ENCODE assay signal across 9 cellular contexts in genomic region chr15:40325188-40325587, GRCh38. TPM values are rescaled to one million over a fixed set of nuclear protein-coding genes. Genes with fewer than 3 reads are reported as not detected.
A peak's percentile ranks its signal among the peaks of the same experiment; 100 is the strongest.
DNase-seq lines count a peak whose midpoint lies in the region; ATAC-seq, FAIRE-seq and TF ChIP-seq lines count a peak whose summit lies in the region.
"Had no signal": no experiment of that assay in that cellular context is flagged by ENCODE, and none has a peak within 500 bp of the region (broad histone marks: within the 10 kb centered on the region; RNA-seq: fewer than 3 reads in every experiment).

No MANE protein-coding gene starts in this region.

- H3F3A ChIP-seq in neural cell (ENCODE audit: insufficient read depth, low read length, poor library complexity, severe bottlenecking) = no peaks in the 10 kb centered on the region

- peaks cover 5% of the 10 kb centered on the region for H3K4me1 ChIP-seq in colonic mucosa

- H3K27me3 ChIP-seq in BJ (ENCODE audit: control insufficient read depth, insufficient read depth, low read length) = no peaks in the 10 kb centered on the region
- no peaks in the 10 kb centered on the region for H3K27me3 ChIP-seq in colonic mucosa
- H3K27me3 ChIP-seq in neural cell (ENCODE audit: insufficient read depth, low read depth, low read length) = no peaks in the 10 kb centered on the region

- intact Hi-C loops in colonic mucosa (cut with DNase I) = no loop called here

- H3K4me3 ChIP-seq in BJ (ENCODE audit: low read depth, low read length) (peak overlapping the region; percentile 72), LNCaP clone FGC (ENCODE audit: low read depth, low read length) (peak overlapping the region; percentile 57), colonic mucosa (peak overlapping the region; percentile 81), neural cell (ENCODE audit: low read length) (peak overlapping the region; percentile 77)

- POLR2A ChIA-PET in BJ (lab: Charles Lee) = no interaction called here

- H3K9ac ChIP-seq in colonic mucosa (ENCODE audit: low read depth in 2 of 2, low read length in 2 of 2) (peak overlapping the region; percentile 66 to 70), neural cell (ENCODE audit: low read length) (peak overlapping the region; percentile 71)

- H3K4me2 ChIP-seq in neural cell (ENCODE audit: low read length) = peak overlapping the region; percentile 72

- H3K27ac ChIP-seq in colonic mucosa = peak overlapping the region; percentile 28
- H3K27ac ChIP-seq in neural cell (ENCODE audit: low read length) = no peak overlapping the region

- CTCF ChIA-PET in BJ (lab: Yijun Ruan, JAX) = interaction anchor here (0.6 to 6.6 kb wide), 7 partner anchors 13 to 762 kb away, joined by 3 to 108 read pairs (median 4); partner anchors contain the start of gene CCDC9B

- H2AFZ ChIP-seq in neural cell (ENCODE audit: low read depth, low read length) = no peak overlapping the region

- no peaks in the 10 kb centered on the region for H4K20me1 ChIP-seq in neural cell (ENCODE audit: insufficient read depth)

- no peak for FAIRE-seq in urothelium cell line (lab: Jason Lieb, UNC)
- FAIRE-seq: colon had no signal

- H3K36me3 ChIP-seq in BJ (ENCODE audit: control insufficient read depth, insufficient read depth, low read length) (no peaks in the 10 kb centered on the region; the same call in 1 of the 2 replicates), colonic mucosa (no peaks in the 10 kb centered on the region), neural cell (ENCODE audit: insufficient read depth, low read length) (no peaks in the 10 kb centered on the region)

- no peak for TF ChIP-seq EP300 in neural cell (conservative IDR thresholded peaks at IDR 0.05; ENCODE audit: poor library complexity, severe bottlenecking)

- DNase-seq in BJ (ENCODE audit: low read depth) = no peak
- DNase-seq in LNCaP clone FGC (ENCODE audit: low read depth) = no peak
- DNase-seq in colonic mucosa = no peak
- DNase-seq in AG08396 (ENCODE audit: low spot score) = no peak
- no peak for DNase-seq in urothelium cell line (ENCODE audit: low spot score)
- no peak for DNase-seq in HuH-7.5 (ENCODE audit: low spot score)

- H3K9me2 ChIP-seq in neural cell (ENCODE audit: insufficient read depth, low read length) = no peaks in the 10 kb centered on the region

- no peak for ATAC-seq in HG02970 (IDR thresholded peaks at IDR 0.05; ENCODE audit: low FRiP score, unreplicated experiment)

- TF ChIP-seq CTCF in BJ (IDR thresholded peaks at IDR 0.05; ENCODE audit: insufficient read depth, low read depth, low read length) (no peak), LNCaP clone FGC (IDR thresholded peaks at IDR 0.05; ENCODE audit: control insufficient read depth, extremely low read depth, insufficient read depth) (no peak), colonic mucosa (IDR thresholded peaks at IDR 0.05) (no peak), neural cell (IDR thresholded peaks at IDR 0.05; ENCODE audit: poor library complexity, severe bottlenecking) (no peak)

- TF ChIP-seq RAD21 in neural cell (conservative IDR thresholded peaks at IDR 0.05) = no peak

- H3K9me3 ChIP-seq in colonic mucosa (no peaks in the 10 kb centered on the region), neural cell (ENCODE audit: low read length) (no peaks in the 10 kb centered on the region)

- H3K79me2 ChIP-seq in neural cell (replicated peaks; ENCODE audit: insufficient read depth, low read length) = peaks cover 6% of the 10 kb centered on the region

TF ChIP-seq in neural cell, 6 proteins besides CTCF, POLR2A, EP300 and RAD21:
- TF ChIP-seq POLR2AphosphoS5 (IDR thresholded peaks at IDR 0.05) (no peak), MXI1 (conservative IDR thresholded peaks at IDR 0.05; ENCODE audit: poor library complexity, severe bottlenecking) (no peak), SMC3 (conservative IDR thresholded peaks at IDR 0.05; ENCODE audit: poor library complexity) (no peak), TAF1 (IDR thresholded peaks at IDR 0.05; ENCODE audit: low read depth) (no peak), EZH2 (IDR thresholded peaks at IDR 0.05; ENCODE audit: borderline replicate concordance, insufficient read depth, low read length, poor library complexity, severe bottlenecking) (no peak)
- TF ChIP-seq, protein P1, sequence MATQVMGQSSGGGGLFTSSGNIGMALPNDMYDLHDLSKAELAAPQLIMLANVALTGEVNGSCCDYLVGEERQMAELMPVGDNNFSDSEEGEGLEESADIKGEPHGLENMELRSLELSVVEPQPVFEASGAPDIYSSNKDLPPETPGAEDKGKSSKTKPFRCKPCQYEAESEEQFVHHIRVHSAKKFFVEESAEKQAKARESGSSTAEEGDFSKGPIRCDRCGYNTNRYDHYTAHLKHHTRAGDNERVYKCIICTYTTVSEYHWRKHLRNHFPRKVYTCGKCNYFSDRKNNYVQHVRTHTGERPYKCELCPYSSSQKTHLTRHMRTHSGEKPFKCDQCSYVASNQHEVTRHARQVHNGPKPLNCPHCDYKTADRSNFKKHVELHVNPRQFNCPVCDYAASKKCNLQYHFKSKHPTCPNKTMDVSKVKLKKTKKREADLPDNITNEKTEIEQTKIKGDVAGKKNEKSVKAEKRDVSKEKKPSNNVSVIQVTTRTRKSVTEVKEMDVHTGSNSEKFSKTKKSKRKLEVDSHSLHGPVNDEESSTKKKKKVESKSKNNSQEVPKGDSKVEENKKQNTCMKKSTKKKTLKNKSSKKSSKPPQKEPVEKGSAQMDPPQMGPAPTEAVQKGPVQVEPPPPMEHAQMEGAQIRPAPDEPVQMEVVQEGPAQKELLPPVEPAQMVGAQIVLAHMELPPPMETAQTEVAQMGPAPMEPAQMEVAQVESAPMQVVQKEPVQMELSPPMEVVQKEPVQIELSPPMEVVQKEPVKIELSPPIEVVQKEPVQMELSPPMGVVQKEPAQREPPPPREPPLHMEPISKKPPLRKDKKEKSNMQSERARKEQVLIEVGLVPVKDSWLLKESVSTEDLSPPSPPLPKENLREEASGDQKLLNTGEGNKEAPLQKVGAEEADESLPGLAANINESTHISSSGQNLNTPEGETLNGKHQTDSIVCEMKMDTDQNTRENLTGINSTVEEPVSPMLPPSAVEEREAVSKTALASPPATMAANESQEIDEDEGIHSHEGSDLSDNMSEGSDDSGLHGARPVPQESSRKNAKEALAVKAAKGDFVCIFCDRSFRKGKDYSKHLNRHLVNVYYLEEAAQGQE (IDR thresholded peaks at IDR 0.05; ENCODE audit: borderline replicate concordance) = no peak

RNA-seq across cellular contexts. Expression of gene INAFM2, which starts 1.7 kb away (rescaled TPM):
- polyA plus RNA-seq in BJ (2011; rRNA removed) (7.3 and 12.8 TPM in 2 replicates), neural cell (14.8 and 15.7 TPM in 2 replicates)
- polyA minus RNA-seq in BJ (2011; rRNA and poly(A)+ RNA removed) = 3.8 and 6.3 TPM in 2 replicates
- total RNA-seq in colonic mucosa = 10 to 100 TPM; 10.8 to 28.6 TPM
- polyA minus RNA-seq in neural cell = 20.4 and 20.7 TPM in 2 replicates

RNA-seq across cellular contexts. Expression of gene CCDC9B, which starts 15.6 kb away (rescaled TPM):
- polyA plus RNA-seq in BJ (2011; rRNA removed) = 5.0 and 6.0 TPM in 2 replicates
- polyA minus RNA-seq in BJ (2011; rRNA and poly(A)+ RNA removed) = 27.5 and 27.8 TPM in 2 replicates
- total RNA-seq in colonic mucosa = 10 to 100 TPM; 13.1 to 28.7 TPM
- not detected in 2 replicates for polyA plus RNA-seq in neural cell
- polyA minus RNA-seq in neural cell = not detected in 2 replicates

RNA-seq across cellular contexts. Expression of gene PLCB2, which starts 17.5 kb away (rescaled TPM):
- polyA plus RNA-seq in BJ (2011; rRNA removed) (0.22 and 0.47 TPM in 2 replicates), neural cell (7.4 and 9.2 TPM in 2 replicates)
- polyA minus RNA-seq in BJ (2011; rRNA and poly(A)+ RNA removed) = 0.43 TPM in 1 of 2 replicates, not detected in the other
- total RNA-seq in colonic mucosa = 1 to 10 TPM; 5.7 to 9.5 TPM
- 3.2 and 4.1 TPM in 2 replicates for polyA minus RNA-seq in neural cell

RNA-seq across cellular contexts. Expression of gene PHGR1, which starts 25.6 kb away (rescaled TPM):
- polyA plus RNA-seq in BJ (2011; rRNA removed) = not detected in 2 replicates
- polyA minus RNA-seq in BJ (2011; rRNA and poly(A)+ RNA removed) = not detected in 2 replicates
- 1,000 to 10,000 TPM; 1,442 to 2,028 TPM for total RNA-seq in colonic mucosa
- not detected in 2 replicates for polyA plus RNA-seq in neural cell
- not detected in 2 replicates for polyA minus RNA-seq in neural cell

RNA-seq across cellular contexts. Expression of gene DISP2, which starts 32.8 kb away (rescaled TPM):
- polyA plus RNA-seq in BJ (2011; rRNA removed) (0.16 and 0.23 TPM in 2 replicates), neural cell (5.0 and 26.0 TPM in 2 replicates)
- polyA minus RNA-seq in BJ (2011; rRNA and poly(A)+ RNA removed) = 0.09 and 0.10 TPM in 2 replicates
- 10 to 100 TPM; 12.6 to 16.3 TPM for total RNA-seq in colonic mucosa
- polyA minus RNA-seq in neural cell = 11.6 and 13.6 TPM in 2 replicates
